Comparison of ENCODE assay signal across 1 cellular context in the genomic region with DNA sequence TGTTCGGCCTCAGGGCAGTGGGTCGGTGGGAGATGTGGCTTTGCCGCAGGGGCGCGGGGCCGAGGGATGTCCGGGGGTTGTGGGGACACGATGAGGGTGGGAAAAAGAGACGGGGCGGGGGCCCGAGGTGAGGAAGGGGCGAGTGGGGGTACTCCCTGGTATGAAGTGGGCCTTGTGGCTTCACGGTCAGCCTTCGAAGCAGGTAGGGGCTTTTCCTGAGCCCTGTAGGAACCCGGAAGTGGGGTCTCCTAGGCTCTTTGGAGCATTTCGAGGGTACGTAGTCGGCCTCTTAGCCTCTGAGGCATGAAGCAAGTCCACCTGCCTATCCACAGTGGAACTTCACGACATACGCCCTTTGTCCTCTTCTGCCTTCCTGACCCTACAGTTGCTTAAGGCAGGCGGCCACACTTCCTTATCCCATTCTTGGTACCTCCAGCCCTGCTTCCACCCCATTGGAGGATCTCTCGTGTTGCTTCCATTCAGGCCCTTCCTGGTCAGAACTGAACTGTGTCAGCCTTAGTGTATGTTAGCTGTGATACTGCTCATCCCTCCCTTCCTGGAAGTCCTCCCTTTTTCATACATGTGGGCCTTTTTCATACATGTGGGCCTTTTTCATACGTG.
TF ChIP-seq lines count a peak whose summit lies in the region.

No MANE protein-coding gene starts in this region.

TF ChIP-seq in A549, 52 proteins besides CTCF, POLR2A, EP300 and RAD21 (continued from another document):
- TF ChIP-seq, protein P1, sequence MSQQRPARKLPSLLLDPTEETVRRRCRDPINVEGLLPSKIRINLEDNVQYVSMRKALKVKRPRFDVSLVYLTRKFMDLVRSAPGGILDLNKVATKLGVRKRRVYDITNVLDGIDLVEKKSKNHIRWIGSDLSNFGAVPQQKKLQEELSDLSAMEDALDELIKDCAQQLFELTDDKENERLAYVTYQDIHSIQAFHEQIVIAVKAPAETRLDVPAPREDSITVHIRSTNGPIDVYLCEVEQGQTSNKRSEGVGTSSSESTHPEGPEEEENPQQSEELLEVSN (IDR thresholded peaks at IDR 0.05; ENCODE audit: borderline replicate concordance, low read depth): no peak
- TF ChIP-seq RARB (CRISPR knock-in tag; IDR thresholded peaks at IDR 0.05): 0 out of 2 replicates have a peak, but pooled peaks have one; percentile 16
- TF ChIP-seq KDM1A (IDR thresholded peaks at IDR 0.05; ENCODE audit: low read depth): no peak
- TF ChIP-seq ESRRA (IDR thresholded peaks at IDR 0.05; ENCODE audit: borderline replicate concordance, low read length): no peak
- TF ChIP-seq TP53 (CRISPR knock-in tag; IDR thresholded peaks at IDR 0.05): peak; percentile 84; the same call in 1 of the 2 replicates
- TF ChIP-seq KDM5A (IDR thresholded peaks at IDR 0.05): peak; percentile 53
